13 cellular contexts compared by ENCODE assay signal in the genomic region with DNA sequence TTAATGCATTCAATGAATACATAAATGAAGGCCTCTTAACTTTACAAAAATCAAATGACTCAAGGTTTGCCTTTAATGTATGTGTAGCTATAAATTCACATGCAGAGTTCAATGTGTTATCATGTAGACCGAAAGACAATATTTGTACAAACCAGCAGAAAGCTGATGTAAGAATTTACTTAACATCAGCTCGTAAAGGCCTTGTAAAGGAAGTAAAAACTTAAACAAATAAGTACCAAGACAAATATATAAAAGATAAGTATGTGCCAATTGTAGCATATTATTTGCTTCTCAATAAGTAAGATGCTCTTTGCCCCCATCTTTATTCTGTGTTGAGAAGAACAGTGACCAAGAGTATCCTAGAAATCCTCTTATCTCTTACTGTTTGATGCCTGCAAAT.
"Had no signal": no experiment of that assay in that cellular context is flagged by ENCODE, and none has a peak within 500 bp of the region (broad histone marks: within the 10 kb centered on the region; RNA-seq: fewer than 3 reads in every experiment).

No MANE protein-coding gene starts in this region.

- H3K27me3 ChIP-seq: neutrophil had no signal

- H3K4me1 ChIP-seq: colonic mucosa had no signal

- H3K4me3 ChIP-seq: colonic mucosa, smooth muscle cell had no signal

- H3K4me2 ChIP-seq: smooth muscle cell had no signal

- H3K9me3 ChIP-seq: colonic mucosa, neutrophil had no signal

- H3K27ac ChIP-seq: colonic mucosa, neutrophil had no signal

- ATAC-seq: naive thymus-derived CD8-positive, alpha-beta T cell had no signal

- H3K36me3 ChIP-seq: colonic mucosa, neutrophil had no signal

- DNase-seq: colonic mucosa; dermis blood vessel endothelial cell; erythroblast; foreskin melanocyte; head of caudate nucleus; hippocampal formation; mammary epithelial cell; naive thymus-derived CD8-positive, alpha-beta T cell; stimulated activated CD4-positive, alpha-beta T cell treated with anti-CD3 and anti-CD28 coated beads, Interleukin-2, amount 100 ng/mL, for 48 hours; stimulated activated naive CD4-positive, alpha-beta T cell treated with Interleukin-2 at 50 U/mL for 16 hours; trophoblast cell had no signal
